In the genomic region with DNA sequence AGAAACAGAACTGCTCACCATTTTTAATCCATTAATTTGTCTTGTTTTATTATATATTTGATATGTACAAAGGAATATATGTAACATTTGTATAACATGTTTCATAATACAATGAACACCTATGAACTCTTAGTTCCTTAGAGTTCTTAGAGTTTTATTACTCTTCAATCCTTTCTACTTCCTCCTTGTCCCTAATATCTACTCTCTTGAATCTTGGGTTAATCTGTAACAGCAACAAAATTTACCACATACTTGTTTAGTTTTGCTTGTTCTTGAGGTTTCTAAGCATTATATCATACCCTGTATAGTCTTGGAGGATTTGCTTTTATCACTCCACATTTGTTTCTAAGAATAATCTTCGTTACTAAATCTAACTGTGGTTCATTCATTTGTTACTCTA, we compare ENCODE assay signal across 8 cellular contexts.
DNase-seq lines count a peak whose midpoint lies in the region; ATAC-seq and TF ChIP-seq lines count a peak whose summit lies in the region.

No MANE protein-coding gene starts in this region.

- H3K4me3 Mint-ChIP-seq in WTC11: no peak overlapping the region

- intact Hi-C loops in aorta (cut with DNase I): no loop called here

- peaks cover 61% of the 10 kb centered on the region for H3K79me2 ChIP-seq in Karpas-422 (ENCODE audit: low read length)

- no peak for DNase-seq in Karpas-422
- peak; percentile 60 for DNase-seq in kidney tubule cell (ENCODE audit: low spot score)
- DNase-seq in GF-D8 (lab: John Stamatoyannopoulos, UW): no peak
- no peak for DNase-seq in SIG-M5 (lab: John Stamatoyannopoulos, UW)
- DNase-seq in aorta: no peak
- no peak for DNase-seq in WTC11 (ENCODE audit: low spot score)

- no peaks in the 10 kb centered on the region for H3K27me3 ChIP-seq in BLaER1 treated with 17β-estradiol and CSF1 and Interleukin-3, amounts not matched to agents 10 nM and 100 nM
- H3K27me3 ChIP-seq in Karpas-422 (ENCODE audit: low read length) (no peaks in the 10 kb centered on the region), aorta (ENCODE audit: control insufficient read depth in 1 of 2, insufficient read depth in 2 of 2, low read length in 1 of 2) (no peaks in the 10 kb centered on the region)

- peaks cover 38 to 72% (median 61%) of the 10 kb centered on the region in 11 experiments for H3K36me3 ChIP-seq in BLaER1 treated with 17β-estradiol and CSF1 and Interleukin-3, amounts not matched to agents 10 nM and 100 nM
- H3K36me3 ChIP-seq in Karpas-422 (ENCODE audit: insufficient read depth, low read length) (peaks cover 5% of the 10 kb centered on the region; the same call in 1 of the 2 replicates), aorta (ENCODE audit: control insufficient read depth in 1 of 2, insufficient read depth in 2 of 2, low read length in 1 of 2) (peaks cover 0 to 2% of the 10 kb centered on the region in 2 donors)

- POLR2A ChIA-PET in WTC11 (lab: Charles Lee): no interaction called here

- ATAC-seq in GM19463 (IDR thresholded peaks at IDR 0.05; ENCODE audit: unreplicated experiment) (peak; percentile 81), aorta (ENCODE audit: low FRiP score) (no peak), WTC11 (no peak)

- H3K4me1 ChIP-seq in BLaER1 treated with 17β-estradiol and CSF1 and Interleukin-3, amounts not matched to agents 10 nM and 100 nM: peaks cover 0 to 23% (median 9%) of the 10 kb centered on the region in 10 experiments; a peak in 11 of 20 replicates
- H3K4me1 ChIP-seq in Karpas-422 (ENCODE audit: low read length) (peaks cover 30% of the 10 kb centered on the region), aorta (ENCODE audit: control insufficient read depth in 1 of 2, insufficient read depth in 2 of 2, low read length in 2 of 2) (no peaks in the 10 kb centered on the region)

- peak overlapping the region; percentile 31 to 92 (median 66); a peak in 17 of 22 replicates for H3K4me2 ChIP-seq in BLaER1 treated with 17β-estradiol and CSF1 and Interleukin-3, amounts not matched to agents 10 nM and 100 nM
- H3K4me2 ChIP-seq in Karpas-422 (ENCODE audit: low read depth, low read length, poor library complexity, severe bottlenecking): peak overlapping the region; percentile 79

- H3K27me3 Mint-ChIP-seq in WTC11 (ENCODE audit: low read depth): no peaks in the 10 kb centered on the region

- WGBS in aorta, 2 donors: 5 to 12% methylated on average over 1 of the region's 1 CpG

- TF ChIP-seq CTCF in WTC11 (IDR thresholded peaks at IDR 0.05): no peak

- no peaks in the 10 kb centered on the region for H3K36me3 Mint-ChIP-seq in WTC11

- no peaks in the 10 kb centered on the region for H3K9me3 Mint-ChIP-seq in WTC11

- H3K9me3 ChIP-seq in BLaER1 treated with 17β-estradiol and CSF1 and Interleukin-3, amounts not matched to agents 10 nM and 100 nM (replicated peaks in 1 of 11): no peaks in the 10 kb centered on the region
- no peaks in the 10 kb centered on the region for H3K9me3 ChIP-seq in Karpas-422 (ENCODE audit: low read length)
- no peaks in the 10 kb centered on the region for H3K9me3 ChIP-seq in aorta (ENCODE audit: control insufficient read depth, low read length)

- H3K9me2 ChIP-seq in Karpas-422 (replicated peaks; ENCODE audit: insufficient read depth, low read length): no peaks in the 10 kb centered on the region

- H4K20me1 ChIP-seq in BLaER1 treated with 17β-estradiol and CSF1 and Interleukin-3, amounts not matched to agents 10 nM and 100 nM: no peaks in the 10 kb centered on the region
- H4K20me1 ChIP-seq in Karpas-422 (ENCODE audit: insufficient read depth, low read depth, low read length): no peaks in the 10 kb centered on the region

- H3K4me3 ChIP-seq in BLaER1 treated with 17β-estradiol and CSF1 and Interleukin-3, amounts not matched to agents 10 nM and 100 nM: peak overlapping the region in 4 of 10 experiments; percentile 35 to 46 (median 40); a peak in 5 of 20 replicates
- H3K4me3 ChIP-seq in Karpas-422 (ENCODE audit: low read length) (peak overlapping the region; percentile 60), aorta (ENCODE audit: low read length in 2 of 2) (peak overlapping the region in 1 of 2 donors; percentile 54)

- H3K27ac ChIP-seq in BLaER1 treated with 17β-estradiol and CSF1 and Interleukin-3, amounts not matched to agents 10 nM and 100 nM: peak overlapping the region; percentile 19 to 72 (median 60); a peak in 17 of 22 replicates
- H3K27ac ChIP-seq in Karpas-422 (ENCODE audit: low read length) (peak overlapping the region; percentile 52; the same call in 1 of the 2 replicates), aorta (ENCODE audit: low read depth in 1 of 2, low read length in 2 of 2) (peak overlapping the region in 1 of 2 donors; percentile 87)

- peak overlapping the region in 8 of 11 experiments; percentile 44 to 83 (median 58); a peak in 13 of 22 replicates for H3K9ac ChIP-seq in BLaER1 treated with 17β-estradiol and CSF1 and Interleukin-3, amounts not matched to agents 10 nM and 100 nM
- H3K9ac ChIP-seq in Karpas-422 (ENCODE audit: low read length): peak overlapping the region; percentile 57

- CTCF ChIA-PET in WTC11 (lab: Charles Lee): no interaction called here

- H3K4me1 Mint-ChIP-seq in WTC11: no peaks in the 10 kb centered on the region

- no peak overlapping the region for H2AFZ ChIP-seq in Karpas-422 (ENCODE audit: low read length)

- no peak overlapping the region for H3K27ac Mint-ChIP-seq in WTC11

TF ChIP-seq in WTC11, 78 proteins besides CTCF, POLR2A, EP300 and RAD21:
- TF ChIP-seq E2F4 (CRISPR knock-in tag; IDR thresholded peaks at IDR 0.05; ENCODE audit: borderline replicate concordance, low read depth): no peak
TF ChIP-seq in WTC11: peak in this region for 0.
